In genomic region chr6:71400852-71401251, GRCh38 we compare ENCODE assay signal across 30 cellular contexts.
DNase-seq lines count a peak whose midpoint lies in the region; ATAC-seq and TF ChIP-seq lines count a peak whose summit lies in the region.
"Had no signal": no experiment of that assay in that cellular context is flagged by ENCODE, and none has a peak within 500 bp of the region (broad histone marks: within the 10 kb centered on the region; RNA-seq: fewer than 3 reads in every experiment).

No MANE protein-coding gene starts in this region.

- no peaks in the 10 kb centered on the region for H3K27me3 Mint-ChIP-seq in chondrocyte (ENCODE audit: low read depth)
- peaks cover 11% of the 10 kb centered on the region for H3K27me3 Mint-ChIP-seq in stimulated activated memory B cell treated with anti-CD40 and anti-IgM and Interleukin-4, amounts not matched to agents 10 μg/mL and 1 μg/mL and 100 μg/mL, for 72 hours
- H3K27me3 Mint-ChIP-seq: activated CD4-positive, alpha-beta T cell treated with anti-CD3 and anti-CD28 coated beads, Interleukin-2, amount 10 ng/mL, durations not matched to agents 24 days and 14 days had no signal

- no peak overlapping the region for H3K4me3 Mint-ChIP-seq in chondrocyte (ENCODE audit: unreplicated experiment)
- H3K4me3 Mint-ChIP-seq in stimulated activated memory B cell treated with anti-CD40 and anti-IgM and Interleukin-4, amounts not matched to agents 10 μg/mL and 1 μg/mL and 100 μg/mL, for 72 hours: no peak overlapping the region
- H3K4me3 Mint-ChIP-seq: activated CD4-positive, alpha-beta T cell treated with anti-CD3 and anti-CD28 coated beads, Interleukin-2, amount 10 ng/mL, durations not matched to agents 24 days and 14 days; activated naive CD4-positive, alpha-beta T cell treated with anti-CD3 and anti-CD28 coated beads for 36 hours; CD14-positive monocyte; dendritic cell treated with granulocyte-macrophage colony-stimulating factor and Interleukin-4, amounts not matched to agents 40 ng/mL and 50 ng/mL, for 4 days; natural killer cell; T-helper 2 cell treated with Interferon-gamma antibody and Interleukin-4, amounts not matched to agents 5 μg/mL and 100 μg/mL, for 36 hours had no signal

- peak overlapping the region; percentile 17 for H3K27ac Mint-ChIP-seq in chondrocyte (ENCODE audit: unreplicated experiment)
- H3K27ac Mint-ChIP-seq in stimulated activated memory B cell treated with anti-CD40 and anti-IgM and Interleukin-4, amounts not matched to agents 10 μg/mL and 1 μg/mL and 100 μg/mL, for 72 hours: no peak overlapping the region
- H3K27ac Mint-ChIP-seq: activated CD4-positive, alpha-beta T cell treated with anti-CD3 and anti-CD28 coated beads, Interleukin-2, amount 10 ng/mL, durations not matched to agents 24 days and 14 days; activated naive CD4-positive, alpha-beta T cell treated with anti-CD3 and anti-CD28 coated beads for 36 hours; CD14-positive monocyte; dendritic cell treated with granulocyte-macrophage colony-stimulating factor and Interleukin-4, amounts not matched to agents 40 ng/mL and 50 ng/mL, for 4 days; natural killer cell; T-helper 2 cell treated with Interferon-gamma antibody and Interleukin-4, amounts not matched to agents 5 μg/mL and 100 μg/mL, for 36 hours had no signal

- H3K79me2 ChIP-seq in osteoblast (ENCODE audit: insufficient read depth, low read length) (peaks cover 51% of the 10 kb centered on the region), PC-3 (ENCODE audit: low read length) (no peaks in the 10 kb centered on the region)

- H2AFZ ChIP-seq in osteoblast (ENCODE audit: low read length) (no peak overlapping the region), PC-3 (ENCODE audit: low read length) (no peak overlapping the region)

- peaks cover 41% of the 10 kb centered on the region for H3K4me1 Mint-ChIP-seq in chondrocyte (ENCODE audit: low read depth)
- peaks cover 12% of the 10 kb centered on the region for H3K4me1 Mint-ChIP-seq in stimulated activated memory B cell treated with anti-CD40 and anti-IgM and Interleukin-4, amounts not matched to agents 10 μg/mL and 1 μg/mL and 100 μg/mL, for 72 hours
- H3K4me1 Mint-ChIP-seq: activated CD4-positive, alpha-beta T cell treated with anti-CD3 and anti-CD28 coated beads, Interleukin-2, amount 10 ng/mL, durations not matched to agents 24 days and 14 days; CD14-positive monocyte; natural killer cell had no signal

- H3K9me3 Mint-ChIP-seq in chondrocyte (ENCODE audit: low read depth): no peaks in the 10 kb centered on the region
- no peaks in the 10 kb centered on the region for H3K9me3 Mint-ChIP-seq in stimulated activated memory B cell treated with anti-CD40 and anti-IgM and Interleukin-4, amounts not matched to agents 10 μg/mL and 1 μg/mL and 100 μg/mL, for 72 hours
- H3K9me3 Mint-ChIP-seq: activated CD4-positive, alpha-beta T cell treated with anti-CD3 and anti-CD28 coated beads, Interleukin-2, amount 10 ng/mL, durations not matched to agents 24 days and 14 days; activated naive CD4-positive, alpha-beta T cell treated with anti-CD3 and anti-CD28 coated beads for 36 hours; CD14-positive monocyte; dendritic cell treated with granulocyte-macrophage colony-stimulating factor and Interleukin-4, amounts not matched to agents 40 ng/mL and 50 ng/mL, for 4 days; T-helper 2 cell treated with Interferon-gamma antibody and Interleukin-4, amounts not matched to agents 5 μg/mL and 100 μg/mL, for 36 hours had no signal

- H4K20me1 ChIP-seq in osteoblast (ENCODE audit: insufficient read depth, low read length) (no peaks in the 10 kb centered on the region), PC-3 (ENCODE audit: low read length) (no peaks in the 10 kb centered on the region)

- no peaks in the 10 kb centered on the region for H3K9me3 ChIP-seq in osteoblast (ENCODE audit: low read depth, low read length)
- no peaks in the 10 kb centered on the region for H3K9me3 ChIP-seq in PC-3 (ENCODE audit: low read length)
- H3K9me3 ChIP-seq: ovary, right atrium auricular region, testis, uterus had no signal

- peaks cover 4% of the 10 kb centered on the region for H3K36me3 Mint-ChIP-seq in chondrocyte (ENCODE audit: low read depth)
- no peaks in the 10 kb centered on the region for H3K36me3 Mint-ChIP-seq in stimulated activated memory B cell treated with anti-CD40 and anti-IgM and Interleukin-4, amounts not matched to agents 10 μg/mL and 1 μg/mL and 100 μg/mL, for 72 hours
- H3K36me3 Mint-ChIP-seq: CD14-positive monocyte, natural killer cell had no signal

- H3K4me2 ChIP-seq in osteoblast (ENCODE audit: insufficient read depth, low read length) (no peak overlapping the region), PC-3 (ENCODE audit: low read length) (no peak overlapping the region)
- H3K4me2 ChIP-seq: KMS-11 had no signal

- H3K9ac ChIP-seq in PC-3 (ENCODE audit: low read length): no peak overlapping the region
- H3K9ac ChIP-seq: KMS-11 had no signal

- POLR2A ChIA-PET in PC-3 (lab: Charles Lee; ENCODE audit: unreplicated experiment): no interaction called here

- ATAC-seq in stimulated activated memory B cell treated with anti-CD40 and anti-IgM and Interleukin-4, amounts not matched to agents 10 μg/mL and 1 μg/mL and 100 μg/mL, for 72 hours: no peak
- no peak for ATAC-seq in PC-3
- ATAC-seq: natural killer cell had no signal

- intact Hi-C loops in PC-3 (cut with micrococcal nuclease): no loop called here

- no peaks in the 10 kb centered on the region for H3K9me2 ChIP-seq in PC-3 (replicated peaks; ENCODE audit: low read length)

- peaks cover 7% of the 10 kb centered on the region for H3F3A ChIP-seq in PC-3 (ENCODE audit: low read length, unreplicated experiment)

- CTCF ChIA-PET in PC-3 (lab: Charles Lee): no interaction called here

- DNase-seq in EH (ENCODE audit: low read depth) (peak; percentile 63), M059J (ENCODE audit: low read depth) (peak; percentile 46), chondrocyte (ENCODE audit: low spot score) (no peak), osteoblast (ENCODE audit: insufficient read length, low spot score, missing footprints) (no peak), NCI-H1105 treated with DMSO at 0.1 percent for 48 hours (lab: John Stamatoyannopoulos, UW) (no peak), PC-3 (no peak)
- no peak for DNase-seq in activated naive CD4-positive, alpha-beta T cell treated with anti-CD3 and anti-CD28 coated beads, Interleukin-2, amount 50 U/mL, for 16 hours
- DNase-seq: activated CD4-positive, alpha-beta T cell treated with anti-CD3 and anti-CD28 coated beads, Interleukin-2, amount 10 ng/mL, durations not matched to agents 24 days and 14 days; activated naive CD4-positive, alpha-beta T cell treated with anti-CD3 and anti-CD28 coated beads for 36 hours; activated T-cell treated with anti-CD3 and anti-CD28 coated beads, Interleukin-2, amount 50 U/mL, for 48 hours; amniotic stem cell; glutamatergic neuron; MV-4-11; natural killer cell; NCI-H1694 treated with DMSO at 0.1 percent for 48 hours; NCI-H2171 treated with DMSO at 0.1 percent for 48 hours; NCI-H524 treated with DMSO at 0.1 percent for 48 hours; ovary; stimulated activated CD4-positive, alpha-beta T cell treated with anti-CD3 and anti-CD28 coated beads, Interleukin-4, amount 100 ng/mL, for 1 hour; stimulated activated naive CD4-positive, alpha-beta T cell; testis; uterus; WERI-Rb-1 had no signal

- no TSS peak for BruUV-seq in PC-3 (replicated peaks; lab: Mats Ljungman, UMichigan)

- H3K27ac ChIP-seq in osteoblast (ENCODE audit: low read depth, low read length) (peak overlapping the region; percentile 56), PC-3 (ENCODE audit: low read length) (no peak overlapping the region)
- H3K27ac ChIP-seq: KMS-11, ovary, right atrium auricular region, SK-N-MC, testis, uterus, WERI-Rb-1 had no signal

- no peak for TF ChIP-seq CTCF in chondrocyte (IDR thresholded peaks at IDR 0.05)
- no peak for TF ChIP-seq CTCF in osteoblast (IDR thresholded peaks at IDR 0.05; ENCODE audit: extremely low read depth, low read depth, low read length)
- TF ChIP-seq CTCF in PC-3 (conservative IDR thresholded peaks at IDR 0.05; ENCODE audit: low read depth, low read length): no peak

- H3K36me3 ChIP-seq in osteoblast (ENCODE audit: insufficient read depth, low read length) (peaks cover 15% of the 10 kb centered on the region), PC-3 (ENCODE audit: low read depth, low read length) (no peaks in the 10 kb centered on the region)
- H3K36me3 ChIP-seq: ovary, uterus, WERI-Rb-1 had no signal

- H3K4me3 ChIP-seq in osteoblast (ENCODE audit: insufficient read depth, low read length) (no peak overlapping the region), PC-3 (ENCODE audit: low read length) (no peak overlapping the region)
- H3K4me3 ChIP-seq: ovary, right atrium auricular region, SK-N-MC, testis, uterus had no signal

- H3K27me3 ChIP-seq in osteoblast (ENCODE audit: insufficient read depth, low read length): no peaks in the 10 kb centered on the region
- no peaks in the 10 kb centered on the region for H3K27me3 ChIP-seq in PC-3 (ENCODE audit: low read length)
- H3K27me3 ChIP-seq: ovary, right atrium auricular region, testis, uterus had no signal

- peaks cover 65% of the 10 kb centered on the region for H3K4me1 ChIP-seq in osteoblast (ENCODE audit: insufficient read depth, low read length)
- H3K4me1 ChIP-seq in PC-3 (ENCODE audit: insufficient read depth, low read length): peaks cover 50% of the 10 kb centered on the region
- H3K4me1 ChIP-seq: testis, uterus had no signal

Comparison
In these comparisons a context has a peak if more than half of its experiments do, and no peak if none do; other contexts are left out.
1. DNase-seq: peak in EH (single experiment) and M059J (single experiment); none in chondrocyte (single experiment), osteoblast (single experiment), NCI-H1105 treated with DMSO at 0.1 percent for 48 hours (single experiment), activated naive CD4-positive, alpha-beta T cell treated with anti-CD3 and anti-CD28 coated beads, Interleukin-2, amount 50 U/mL, for 16 hours (single experiment) and PC-3 (single experiment).